Comparison of ENCODE assay signal across 9 cellular contexts in genomic region chr13:74325106-74325505, GRCh38.
DNase-seq lines count a peak whose midpoint lies in the region; ATAC-seq and TF ChIP-seq lines count a peak whose summit lies in the region.
"Had no signal": no experiment of that assay in that cellular context is flagged by ENCODE, and none has a peak within 500 bp of the region (broad histone marks: within the 10 kb centered on the region; RNA-seq: fewer than 3 reads in every experiment).

No MANE protein-coding gene starts in this region.

- no peak overlapping the region for H3K27ac ChIP-seq in ascending aorta

- H3K4me3 Mint-ChIP-seq in immature natural killer cell = no peak overlapping the region
- no peak overlapping the region for H3K4me3 Mint-ChIP-seq in natural killer cell treated with Interleukin-12 subunit alpha and Interleukin-12 subunit beta and Interleukin-15 and Interleukin-18, amount 100 ng/mL, for 72 hours

- H3K9ac ChIP-seq in adipocyte (ENCODE audit: low read length) = no peak overlapping the region

- intact Hi-C loops in ascending aorta (cut with DNase I) = no loop called here

- peaks cover 0 to 3% (median 0%) of the 10 kb centered on the region in 3 donors for H3K36me3 Mint-ChIP-seq in immature natural killer cell
- no peaks in the 10 kb centered on the region for H3K36me3 Mint-ChIP-seq in natural killer cell treated with Interleukin-12 subunit alpha and Interleukin-12 subunit beta and Interleukin-15 and Interleukin-18, amount 100 ng/mL, for 72 hours

- DNase-seq in AG09309 (ENCODE audit: low read depth) = peak; percentile 57
- DNase-seq in NCI-H1092 (lab: John Stamatoyannopoulos, UW) = peak; percentile 92
- DNase-seq in adipocyte (ENCODE audit: low read depth) = peak; percentile 77
- peak; percentile 16 for DNase-seq in kidney glomerular epithelial cell (lab: John Stamatoyannopoulos, UW)
- DNase-seq in immature natural killer cell = no peak
- no peak for DNase-seq in ascending aorta (ENCODE audit: low spot score in 2 of 2)
- no peak for DNase-seq in activated CD8-positive, alpha-beta memory T cell treated with anti-CD3 and anti-CD28 coated beads, Interleukin-2, amount 50 U/mL, for 48 hours
- DNase-seq in natural killer cell treated with Interleukin-12 subunit alpha and Interleukin-12 subunit beta and Interleukin-15 and Interleukin-18, amount 100 ng/mL, for 72 hours (ENCODE audit: low spot score) = no peak
- DNase-seq: Calu3 had no signal

- ATAC-seq in natural killer cell treated with Interleukin-12 subunit alpha and Interleukin-12 subunit beta and Interleukin-15 and Interleukin-18, amount 100 ng/mL, for 72 hours = no peak

- H3K4me3 ChIP-seq in AG09309 (ENCODE audit: control insufficient read depth, low read depth, low read length) (no peak overlapping the region), adipocyte (ENCODE audit: low read length) (peak overlapping the region; percentile 15), ascending aorta (no peak overlapping the region)

- no peak overlapping the region for H3K27ac Mint-ChIP-seq in immature natural killer cell
- H3K27ac Mint-ChIP-seq in natural killer cell treated with Interleukin-12 subunit alpha and Interleukin-12 subunit beta and Interleukin-15 and Interleukin-18, amount 100 ng/mL, for 72 hours = no peak overlapping the region

- H3K36me3 ChIP-seq in adipocyte (ENCODE audit: control insufficient read depth, insufficient read depth, low read length, severe bottlenecking) (no peaks in the 10 kb centered on the region), ascending aorta (no peaks in the 10 kb centered on the region)

- H3K9me3 ChIP-seq in adipocyte (ENCODE audit: control insufficient read depth, low read length) (no peaks in the 10 kb centered on the region), ascending aorta (no peaks in the 10 kb centered on the region)

- no peaks in the 10 kb centered on the region for H3K27me3 ChIP-seq in adipocyte (replicated peaks; ENCODE audit: control insufficient read depth, insufficient read depth, low read length)
- no peaks in the 10 kb centered on the region for H3K27me3 ChIP-seq in ascending aorta

- no peak for TF ChIP-seq CTCF in AG09309 (IDR thresholded peaks at IDR 0.05; ENCODE audit: control insufficient read depth, insufficient read depth, low read depth, low read length, missing control alignments)
- TF ChIP-seq CTCF in ascending aorta (IDR thresholded peaks at IDR 0.05) = no peak

- H3K27me3 Mint-ChIP-seq in immature natural killer cell (ENCODE audit: low read depth in 3 of 3) = peaks cover 2 to 6% (median 3%) of the 10 kb centered on the region in 3 donors
- H3K27me3 Mint-ChIP-seq in natural killer cell treated with Interleukin-12 subunit alpha and Interleukin-12 subunit beta and Interleukin-15 and Interleukin-18, amount 100 ng/mL, for 72 hours = peaks cover 20 to 31% of the 10 kb centered on the region in 2 donors

- no peaks in the 10 kb centered on the region for H3K4me1 Mint-ChIP-seq in immature natural killer cell
- no peaks in the 10 kb centered on the region for H3K4me1 Mint-ChIP-seq in natural killer cell treated with Interleukin-12 subunit alpha and Interleukin-12 subunit beta and Interleukin-15 and Interleukin-18, amount 100 ng/mL, for 72 hours (ENCODE audit: low read depth in 2 of 2)

- H3K4me1 ChIP-seq in adipocyte (ENCODE audit: control insufficient read depth, insufficient read depth, low read length) (peaks cover 6% of the 10 kb centered on the region), ascending aorta (no peaks in the 10 kb centered on the region)

- H3K9me3 Mint-ChIP-seq in immature natural killer cell = peaks cover 0 to 2% (median 0%) of the 10 kb centered on the region in 6 donors
- H3K9me3 Mint-ChIP-seq in natural killer cell treated with Interleukin-12 subunit alpha and Interleukin-12 subunit beta and Interleukin-15 and Interleukin-18, amount 100 ng/mL, for 72 hours = no peaks in the 10 kb centered on the region

Comparison
In these comparisons a context has a peak if more than half of its experiments do, and no peak if none do; other contexts are left out.
1. DNase-seq: peak in AG09309 (single experiment), NCI-H1092 (single experiment), adipocyte (single experiment) and kidney glomerular epithelial cell (single experiment); none in immature natural killer cell (0 of 3), ascending aorta (0 of 2), activated CD8-positive, alpha-beta memory T cell treated with anti-CD3 and anti-CD28 coated beads, Interleukin-2, amount 50 U/mL, for 48 hours (single experiment) and natural killer cell treated with Interleukin-12 subunit alpha and Interleukin-12 subunit beta and Interleukin-15 and Interleukin-18, amount 100 ng/mL, for 72 hours (single experiment).